ENCODE assay signal across 8 cellular contexts in the genomic region with DNA sequence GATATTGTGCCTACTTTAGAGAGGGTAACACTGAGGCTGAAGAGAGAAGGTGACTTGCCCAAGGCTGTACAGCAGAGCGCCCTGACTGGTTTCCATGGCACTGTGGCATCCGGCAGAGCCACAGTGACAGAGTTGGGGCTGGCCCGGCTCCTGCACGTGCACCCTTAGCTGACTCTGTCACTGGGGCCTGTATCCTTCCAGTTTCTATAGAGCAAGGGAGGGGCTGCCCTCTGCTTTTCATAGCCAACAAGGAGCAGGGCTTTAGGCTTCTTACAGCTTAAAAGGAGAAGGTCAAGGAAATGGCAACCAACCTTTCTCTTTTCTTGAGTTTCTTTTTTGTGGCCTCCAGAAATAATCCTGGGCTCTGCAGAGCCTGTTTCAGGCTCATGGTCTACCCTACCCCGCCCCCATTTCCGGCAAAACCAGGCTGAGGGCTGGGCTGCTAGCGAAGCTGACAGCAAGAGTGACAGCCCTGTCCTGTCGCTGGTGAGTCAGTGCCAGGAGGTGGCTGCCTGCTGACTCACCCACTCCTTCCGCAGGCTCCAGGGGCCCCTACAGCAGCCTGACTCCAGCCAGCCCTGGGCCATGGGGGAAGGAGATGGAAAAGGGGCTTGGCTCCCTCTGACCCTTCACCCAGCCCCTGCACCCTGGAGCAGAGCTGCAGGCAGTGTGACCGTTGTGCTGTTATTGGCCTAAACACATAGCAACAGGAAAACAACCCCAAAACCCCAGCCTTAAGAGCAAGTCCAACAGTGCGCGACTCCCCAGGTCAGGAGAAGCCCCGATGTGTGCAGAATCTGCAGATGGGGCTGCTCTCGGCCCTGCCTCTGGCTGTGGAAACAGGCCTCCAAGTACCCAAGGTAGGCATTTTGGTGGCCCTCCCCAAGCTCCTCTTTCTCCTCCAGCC. TPM values are rescaled to one million over a fixed set of nuclear protein-coding genes. Genes with fewer than 3 reads are reported as not detected.
DNase-seq lines count a peak whose midpoint lies in the region; ATAC-seq and TF ChIP-seq lines count a peak whose summit lies in the region.

No MANE protein-coding gene starts in this region.

- H3K4me2 ChIP-seq in PC-3 (ENCODE audit: low read length) (peak overlapping the region; percentile 64), neural progenitor cell (no peak overlapping the region)

- H3K4me3 Mint-ChIP-seq in activated T-cell treated with anti-CD3 and anti-CD28 coated beads, Interleukin-2, amount 50 U/mL, for 24 hours: peak overlapping the region; percentile 69
- H3K4me3 Mint-ChIP-seq in neural progenitor cell: no peak overlapping the region

- H3K9me3 ChIP-seq in PC-3 (ENCODE audit: low read length) (no peaks in the 10 kb centered on the region), neural progenitor cell (ENCODE audit: low read depth) (no peaks in the 10 kb centered on the region), subcutaneous abdominal adipose tissue (ENCODE audit: control insufficient read depth in 5 of 5, low read length in 5 of 5) (no peaks in the 10 kb centered on the region)

- intact Hi-C loops in PC-3 (cut with micrococcal nuclease): loop anchor here (1.0 kb wide), 2 partner anchors 20 to 30 kb away; a partner anchor contains a TSS

- peak overlapping the region; percentile 75 for H3K27ac ChIP-seq in PC-3 (ENCODE audit: low read length)
- no peak overlapping the region for H3K27ac ChIP-seq in neural progenitor cell
- peak overlapping the region; percentile 75 for H3K27ac ChIP-seq in subcutaneous abdominal adipose tissue (ENCODE audit: low read depth, low read length)

- peak; percentile 87 for ATAC-seq in GM18909 (IDR thresholded peaks at IDR 0.05; ENCODE audit: poor library complexity, unreplicated experiment)
- ATAC-seq in HG03103 (IDR thresholded peaks at IDR 0.05; ENCODE audit: low read depth, unreplicated experiment): peak; percentile 74
- ATAC-seq in PC-3: peak; percentile 89

- no TSS peak for BruUV-seq in PC-3 (replicated peaks; lab: Mats Ljungman, UMichigan)

- H2AFZ ChIP-seq in PC-3 (ENCODE audit: low read length): 0 out of 2 replicates have a peak overlapping the region, but pooled peaks have one; percentile 6
- no peak overlapping the region for H2AFZ ChIP-seq in neural progenitor cell (replicated peaks)

- peak overlapping the region; percentile 42 for H3K9ac ChIP-seq in PC-3 (ENCODE audit: low read length)
- no peak overlapping the region for H3K9ac ChIP-seq in neural progenitor cell
- H3K9ac ChIP-seq in subcutaneous abdominal adipose tissue (ENCODE audit: low read length in 5 of 5): peak overlapping the region in 4 of 5 donors; percentile 28 to 48 (median 44)

- H3K36me3 ChIP-seq in PC-3 (ENCODE audit: low read depth, low read length): no peaks in the 10 kb centered on the region
- no peaks in the 10 kb centered on the region for H3K36me3 ChIP-seq in neural progenitor cell
- no peaks in the 10 kb centered on the region for H3K36me3 ChIP-seq in subcutaneous abdominal adipose tissue (ENCODE audit: control insufficient read depth in 5 of 5, insufficient read depth in 5 of 5, low read length in 5 of 5)

- DNase-seq in AG04449 (ENCODE audit: low read depth, low spot score) (peak; percentile 29), PC-3 (peak; percentile 96), fibroblast of gingiva (ENCODE audit: low read depth) (peak; percentile 57), neural progenitor cell (ENCODE audit: low spot score) (no peak)
- DNase-seq in activated T-cell treated with anti-CD3 and anti-CD28 coated beads, Interleukin-2, amount 50 U/mL, for 24 hours: peak; percentile 91

- H3F3A ChIP-seq in PC-3 (ENCODE audit: low read length, unreplicated experiment): no peaks in the 10 kb centered on the region
- no peaks in the 10 kb centered on the region for H3F3A ChIP-seq in neural progenitor cell (ENCODE audit: low read depth)

- no peaks in the 10 kb centered on the region for H3K27me3 Mint-ChIP-seq in activated T-cell treated with anti-CD3 and anti-CD28 coated beads, Interleukin-2, amount 50 U/mL, for 24 hours
- H3K27me3 Mint-ChIP-seq in neural progenitor cell (ENCODE audit: insufficient read depth, low read depth): peaks cover 6% of the 10 kb centered on the region

- H3K9me2 ChIP-seq in PC-3 (replicated peaks; ENCODE audit: low read length): no peaks in the 10 kb centered on the region

- peak overlapping the region; percentile 96 for H3K27ac Mint-ChIP-seq in activated T-cell treated with anti-CD3 and anti-CD28 coated beads, Interleukin-2, amount 50 U/mL, for 24 hours
- peak overlapping the region; percentile 85 for H3K27ac Mint-ChIP-seq in neural progenitor cell

- H3K4me3 ChIP-seq in AG04449 (ENCODE audit: low read depth, low read length): no peak overlapping the region
- H3K4me3 ChIP-seq in PC-3 (ENCODE audit: low read length): peak overlapping the region; percentile 18; the same call in 1 of the 2 replicates
- H3K4me3 ChIP-seq in neural progenitor cell: no peak overlapping the region
- H3K4me3 ChIP-seq in subcutaneous abdominal adipose tissue (ENCODE audit: low read depth in 1 of 5, low read length in 5 of 5): peak overlapping the region in 1 of 5 donors; percentile 18

- H3K36me3 Mint-ChIP-seq in activated T-cell treated with anti-CD3 and anti-CD28 coated beads, Interleukin-2, amount 50 U/mL, for 24 hours (ENCODE audit: low read depth): peaks cover 52% of the 10 kb centered on the region
- peaks cover 1% of the 10 kb centered on the region for H3K36me3 Mint-ChIP-seq in neural progenitor cell

- peaks cover 87% of the 10 kb centered on the region for H3K4me1 Mint-ChIP-seq in activated T-cell treated with anti-CD3 and anti-CD28 coated beads, Interleukin-2, amount 50 U/mL, for 24 hours (ENCODE audit: low read depth)
- peaks cover 53% of the 10 kb centered on the region for H3K4me1 Mint-ChIP-seq in neural progenitor cell

- H3K79me2 ChIP-seq in PC-3 (ENCODE audit: low read length) (peaks cover 59% of the 10 kb centered on the region), neural progenitor cell (ENCODE audit: low read depth) (no peaks in the 10 kb centered on the region)

- CTCF ChIA-PET in AG04449 (lab: Yijun Ruan, JAX) (interaction anchor here (1.1 to 2.5 kb wide), 4 partner anchors 16 to 229 kb away, joined by 3 to 8 read pairs (median 6); no protein-coding TSS in a partner anchor), PC-3 (lab: Charles Lee) (no interaction called here)

- H3K27me3 ChIP-seq in PC-3 (ENCODE audit: low read length): no peaks in the 10 kb centered on the region
- no peaks in the 10 kb centered on the region for H3K27me3 ChIP-seq in neural progenitor cell
- no peaks in the 10 kb centered on the region for H3K27me3 ChIP-seq in subcutaneous abdominal adipose tissue (ENCODE audit: control insufficient read depth in 5 of 5, insufficient read depth in 4 of 5, low read length in 5 of 5)

- H4K20me1 ChIP-seq in PC-3 (ENCODE audit: low read length) (no peaks in the 10 kb centered on the region), neural progenitor cell (ENCODE audit: low read depth) (peaks cover 30% of the 10 kb centered on the region)

- H3K4me1 ChIP-seq in PC-3 (ENCODE audit: insufficient read depth, low read length) (peaks cover 53% of the 10 kb centered on the region), neural progenitor cell (no peaks in the 10 kb centered on the region), subcutaneous abdominal adipose tissue (ENCODE audit: control insufficient read depth in 5 of 5, insufficient read depth in 5 of 5, low read length in 5 of 5) (peaks cover 11 to 85% (median 70%) of the 10 kb centered on the region in 5 donors)

- TF ChIP-seq CTCF in AG04449 (IDR thresholded peaks at IDR 0.05; ENCODE audit: insufficient read depth, low read length, missing control alignments): no peak
- no peak for TF ChIP-seq CTCF in PC-3 (conservative IDR thresholded peaks at IDR 0.05; ENCODE audit: low read depth, low read length)
- no peak for TF ChIP-seq CTCF in neural progenitor cell (IDR thresholded peaks at IDR 0.05)

- no peaks in the 10 kb centered on the region for H3K9me3 Mint-ChIP-seq in activated T-cell treated with anti-CD3 and anti-CD28 coated beads, Interleukin-2, amount 50 U/mL, for 24 hours
- no peaks in the 10 kb centered on the region for H3K9me3 Mint-ChIP-seq in neural progenitor cell

- POLR2A ChIA-PET in AG04449 (lab: Yijun Ruan, JAX) (interaction anchor here (1.1 to 2.1 kb wide), 2 partner anchors 20 to 222 kb away, joined by 3 to 10 read pairs; no protein-coding TSS in a partner anchor), PC-3 (lab: Charles Lee; ENCODE audit: unreplicated experiment) (interaction anchor here (0.7 kb wide), 1 partner anchor 253 kb away, joined by 3 read pairs; no protein-coding TSS in a partner anchor)

RNA-seq across cellular contexts. Expression of a gene that starts 29.8 kb away (rescaled TPM):
- total RNA-seq in PC-3 (2014; rRNA removed) (28.1 and 31.9 TPM in 2 replicates), neural progenitor cell (ENCODE audit: low replicate concordance) (32.9 and 37.2 TPM in 2 replicates)
